In genomic region chr11:19978668-19979518, GRCh38 we compare ENCODE assay signal across 8 cellular contexts.
DNase-seq lines count a peak whose midpoint lies in the region; ATAC-seq and TF ChIP-seq lines count a peak whose summit lies in the region.

No MANE protein-coding gene starts in this region.

- H3K27me3 Mint-ChIP-seq in WTC11 (ENCODE audit: low read depth), result no peaks in the 10 kb centered on the region

- WGBS in right cardiac atrium, result 85% methylated on average over 8 of the region's 8 CpGs
- 69 to 84% methylated on average over 8 of the region's 8 CpGs for WGBS in lung, 2 donors

- no peaks in the 10 kb centered on the region for H3K9me3 Mint-ChIP-seq in WTC11

- CTCF ChIA-PET in WTC11 (lab: Charles Lee), result interaction anchor here (1.0 to 1.7 kb wide), 2 partner anchors 25 to 57 kb away, joined by 3 to 4 read pairs; no protein-coding TSS in a partner anchor

- H3K4me3 ChIP-seq in right cardiac atrium (ENCODE audit: low read length) (no peak overlapping the region), lung (no peak overlapping the region)

- no peak for DNase-seq in left ventricle myocardium superior
- no peak for DNase-seq in right cardiac atrium
- no peak for DNase-seq in WTC11 (ENCODE audit: low spot score)
- peak; percentile 70 for DNase-seq in lung (ENCODE audit: low spot score)
- DNase-seq in NCI-H1694 treated with DMSO at 0.1 percent for 48 hours (lab: John Stamatoyannopoulos, UW), result no peak
- DNase-seq in effector CD8-positive, alpha-beta T cell (lab: John Stamatoyannopoulos, UW), result no peak
- DNase-seq in NCI-H187 treated with DMSO at 0.1 percent for 48 hours (lab: John Stamatoyannopoulos, UW), result no peak

- H3K27me3 ChIP-seq in right cardiac atrium (ENCODE audit: control insufficient read depth, insufficient read depth), result no peaks in the 10 kb centered on the region
- no peaks in the 10 kb centered on the region for H3K27me3 ChIP-seq in lung (ENCODE audit: control insufficient read depth, insufficient read depth)

- intact Hi-C loops in left ventricle myocardium superior (cut with micrococcal nuclease) (no loop called here), right cardiac atrium (cut with DNase I) (no loop called here)

- H3K4me1 ChIP-seq in right cardiac atrium (ENCODE audit: control insufficient read depth, insufficient read depth, low read length) (no peaks in the 10 kb centered on the region), lung (ENCODE audit: control insufficient read depth in 2 of 2, insufficient read depth in 2 of 2, low read length in 2 of 2) (peaks cover 13 to 26% of the 10 kb centered on the region in 2 donors)

- POLR2A ChIA-PET in WTC11 (lab: Charles Lee), result no interaction called here

- 0 out of 2 replicates have a peak, but pooled peaks cover 3% of the 10 kb centered on the region for H3K4me1 Mint-ChIP-seq in WTC11

- H3K27ac ChIP-seq in right cardiac atrium (ENCODE audit: low read length) (no peak overlapping the region), lung (ENCODE audit: low read depth in 1 of 2, low read length in 1 of 2) (peak overlapping the region; percentile 55 to 82)

- no peaks in the 10 kb centered on the region for H3K9me3 ChIP-seq in right cardiac atrium (ENCODE audit: control insufficient read depth, low read length)
- no peaks in the 10 kb centered on the region for H3K9me3 ChIP-seq in lung (ENCODE audit: control insufficient read depth in 2 of 2, insufficient read depth in 1 of 2, low read length in 1 of 2)

- H3K36me3 Mint-ChIP-seq in WTC11, result 0 out of 2 replicates have a peak, but pooled peaks cover 4% of the 10 kb centered on the region

- H3K36me3 ChIP-seq in lung (ENCODE audit: control insufficient read depth in 2 of 2, insufficient read depth in 2 of 2, low read length in 2 of 2), result peaks cover 0 to 4% of the 10 kb centered on the region in 2 donors

- ATAC-seq in left ventricle myocardium superior (peak; percentile 47), right cardiac atrium (no peak), HG02970 (IDR thresholded peaks at IDR 0.05; ENCODE audit: low FRiP score, unreplicated experiment) (peak; percentile 65), WTC11 (no peak), lung (ENCODE audit: insufficient read depth, low FRiP score) (peak; percentile 81)

- H3K27ac Mint-ChIP-seq in WTC11, result no peak overlapping the region

- TF ChIP-seq CTCF in WTC11 (IDR thresholded peaks at IDR 0.05) (no peak), lung (IDR thresholded peaks at IDR 0.05; ENCODE audit: control extremely low read depth, extremely low read depth) (no peak)

- no peak overlapping the region for H3K4me3 Mint-ChIP-seq in WTC11

TF ChIP-seq in WTC11, 78 proteins besides CTCF, POLR2A, EP300 and RAD21:
- no peak for TF ChIP-seq TCF7 (CRISPR knock-in tag; IDR thresholded peaks at IDR 0.05; ENCODE audit: low read depth)
- peak; percentile 99 for TF ChIP-seq GABPB1 (CRISPR knock-in tag; IDR thresholded peaks at IDR 0.05)
- no peak for TF ChIP-seq GTF2I (CRISPR knock-in tag; conservative IDR thresholded peaks at IDR 0.05)

Comparison
In these comparisons a context has a peak if more than half of its experiments do, and no peak if none do; other contexts are left out.
1. ATAC-seq: peak in left ventricle myocardium superior (single experiment), HG02970 (single experiment) and lung (single experiment); none in right cardiac atrium (0 of 2) and WTC11 (single experiment).